ENCODE assay signal across 8 cellular contexts in the genomic region with DNA sequence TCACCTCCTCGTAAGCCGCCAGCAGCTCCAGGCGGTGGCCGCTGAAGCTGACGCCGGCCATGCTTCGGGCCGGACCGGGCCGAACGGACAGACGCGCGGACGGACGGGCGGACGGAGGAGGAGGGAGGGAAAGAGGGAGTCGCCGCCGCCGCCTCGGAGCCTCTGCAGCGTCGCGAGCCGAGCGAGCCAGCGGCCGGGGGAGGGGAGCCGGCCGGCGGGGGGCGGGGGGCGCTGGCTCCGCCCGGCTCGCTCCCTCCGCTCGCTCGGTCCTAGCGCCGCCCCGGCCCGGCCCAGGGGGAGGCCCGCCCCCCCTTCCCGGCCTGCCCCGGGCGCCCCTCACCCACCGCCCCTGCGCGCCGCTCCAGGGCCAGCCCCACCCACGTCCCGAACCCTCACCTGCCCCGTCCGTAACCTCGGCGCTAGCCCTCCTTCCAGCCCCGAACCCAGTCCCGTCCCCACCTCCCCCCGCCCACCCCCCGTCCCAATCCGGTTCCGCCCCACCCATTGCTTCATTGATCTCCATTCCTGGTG. TPM values are rescaled to one million over a fixed set of nuclear protein-coding genes. Genes with fewer than 3 reads are reported as not detected.
A peak's percentile ranks its signal among the peaks of the same experiment; 100 is the strongest.
DNase-seq lines count a peak whose midpoint lies in the region; ATAC-seq and TF ChIP-seq lines count a peak whose summit lies in the region.

A gene (minus strand): TSS at position 174 of the 531 bp plus-strand sequence. CDS start 113 bp downstream, at position 61.

- H2AFZ ChIP-seq in neuron (ENCODE audit: low read depth, low read length), result no peak within 1 kb of the TSS

- H3K36me3 Mint-ChIP-seq in activated T-cell treated with anti-CD3 and anti-CD28 coated beads, Interleukin-2, amount 50 U/mL, for 4 hours (ENCODE audit: insufficient read depth), result no peaks in the 10 kb centered on the region
- H3K36me3 Mint-ChIP-seq in activated T-cell treated with anti-CD3 and anti-CD28 coated beads, Interleukin-2, amount 50 U/mL, for 72 hours (ENCODE audit: insufficient read depth in 2 of 2), result peaks cover 2 to 5% of the 10 kb centered on the region in 2 donors

- H3K4me1 ChIP-seq in gastroesophageal sphincter (peaks cover 0 to 96% (median 69%) of the 10 kb centered on the region in 3 donors), neuron (ENCODE audit: insufficient read depth, low read length) (peaks cover 49% of the 10 kb centered on the region)

- peaks cover 25% of the 10 kb centered on the region for H3K4me1 Mint-ChIP-seq in activated T-cell treated with anti-CD3 and anti-CD28 coated beads, Interleukin-2, amount 50 U/mL, for 4 hours (ENCODE audit: low read depth)
- peaks cover 67% of the 10 kb centered on the region for H3K4me1 Mint-ChIP-seq in activated T-cell treated with anti-CD3 and anti-CD28 coated beads, Interleukin-2, amount 50 U/mL, for 72 hours (ENCODE audit: low read depth)

- peak; percentile 50 to 52 for ATAC-seq in activated T-cell treated with anti-CD3 and anti-CD28 coated beads, Interleukin-2, amount 50 U/mL, for 4 hours
- peak; percentile 49 to 51 for ATAC-seq in activated T-cell treated with anti-CD3 and anti-CD28 coated beads, Interleukin-2, amount 50 U/mL, for 72 hours (replicated peaks in 1 of 2)
- peak; percentile 65 for ATAC-seq in gastroesophageal sphincter

- H3K9me3 ChIP-seq in KOPT-K1 (ENCODE audit: insufficient read depth, low read length, poor library complexity, severe bottlenecking) (no peaks in the 10 kb centered on the region), gastroesophageal sphincter (no peaks in the 10 kb centered on the region), neuron (ENCODE audit: low read length) (no peaks in the 10 kb centered on the region)

- TF ChIP-seq CTCF in gastroesophageal sphincter (IDR thresholded peaks at IDR 0.05), result no peak

- no peak for DNase-seq in activated T-cell treated with anti-CD3 and anti-CD28 coated beads, Interleukin-2, amount 50 U/mL, for 4 hours
- DNase-seq in activated T-cell treated with anti-CD3 and anti-CD28 coated beads, Interleukin-2, amount 50 U/mL, for 1 hour, result no peak
- DNase-seq in activated T-cell treated with anti-CD3 and anti-CD28 coated beads, Interleukin-2, amount 50 U/mL, for 72 hours, result peak; percentile 37 to 53
- DNase-seq in foreskin melanocyte (no peak), Ammon's horn (ENCODE audit: low spot score) (no peak)

- no peak for TF ChIP-seq EP300 in gastroesophageal sphincter (IDR thresholded peaks at IDR 0.05)

- 0% methylated on average over 2 of the region's 65 CpGs; no CpG with 5 or more reads in 1 of the 2 donors for WGBS in gastroesophageal sphincter (ENCODE audit: low coverage in 1 of 2), 2 donors

- H3K27ac ChIP-seq in KOPT-K1 (ENCODE audit: low read depth, low read length, poor library complexity, severe bottlenecking), result peak within 1 kb of the TSS; percentile 61
- peak within 1 kb of the TSS; percentile 74 to 99 (median 93) for H3K27ac ChIP-seq in gastroesophageal sphincter

- peak within 1 kb of the TSS; percentile 47 for H3K27ac Mint-ChIP-seq in activated T-cell treated with anti-CD3 and anti-CD28 coated beads, Interleukin-2, amount 50 U/mL, for 72 hours

- peak in 1 of 2 donors; percentile 10 for TF ChIP-seq POLR2A in gastroesophageal sphincter (IDR thresholded peaks at IDR 0.05)

- peaks cover 5% of the 10 kb centered on the region for H3K36me3 ChIP-seq in KOPT-K1 (ENCODE audit: insufficient read depth, low read length)
- peaks cover 0 to 7% of the 10 kb centered on the region in 2 donors for H3K36me3 ChIP-seq in gastroesophageal sphincter
- peaks cover 19% of the 10 kb centered on the region for H3K36me3 ChIP-seq in neuron (ENCODE audit: insufficient read depth, low read length)

- H3K27me3 ChIP-seq in gastroesophageal sphincter (no peaks in the 10 kb centered on the region), neuron (ENCODE audit: insufficient read depth, low read length) (no peaks in the 10 kb centered on the region)

- H3K4me3 ChIP-seq in gastroesophageal sphincter, result peak within 1 kb of the TSS; percentile 57 to 89
- H3K4me3 ChIP-seq in neuron (ENCODE audit: low read length), result peak within 1 kb of the TSS; percentile 84

- peak within 1 kb of the TSS; percentile 72 for H3K4me3 Mint-ChIP-seq in activated T-cell treated with anti-CD3 and anti-CD28 coated beads, Interleukin-2, amount 50 U/mL, for 4 hours
- H3K4me3 Mint-ChIP-seq in activated T-cell treated with anti-CD3 and anti-CD28 coated beads, Interleukin-2, amount 50 U/mL, for 72 hours, result peak within 1 kb of the TSS; percentile 85 to 90

- H3K9me3 Mint-ChIP-seq in activated T-cell treated with anti-CD3 and anti-CD28 coated beads, Interleukin-2, amount 50 U/mL, for 4 hours, result no peaks in the 10 kb centered on the region
- H3K9me3 Mint-ChIP-seq in activated T-cell treated with anti-CD3 and anti-CD28 coated beads, Interleukin-2, amount 50 U/mL, for 72 hours, result no peaks in the 10 kb centered on the region

- peaks cover 8% of the 10 kb centered on the region for H3K27me3 Mint-ChIP-seq in activated T-cell treated with anti-CD3 and anti-CD28 coated beads, Interleukin-2, amount 50 U/mL, for 4 hours (ENCODE audit: low read depth)
- peaks cover 7% of the 10 kb centered on the region for H3K27me3 Mint-ChIP-seq in activated T-cell treated with anti-CD3 and anti-CD28 coated beads, Interleukin-2, amount 50 U/mL, for 72 hours (ENCODE audit: low read depth)

RNA-seq across cellular contexts. Expression of the gene that starts here (rescaled TPM):
- 10 to 100 TPM; 16.6 to 48.5 (median 21.6) TPM for total RNA-seq in activated T-cell treated with anti-CD3 and anti-CD28 coated beads, Interleukin-2, amount 50 U/mL, for 4 hours
- total RNA-seq in activated T-cell treated with anti-CD3 and anti-CD28 coated beads, Interleukin-2, amount 50 U/mL, for 72 hours, result 10 to 100 TPM; 69.5 to 98.8 TPM
- 100 to 1,000 TPM in 3 of 4 donors, 10 to 100 TPM in 1; 87.1 to 154 (median 124) TPM for total RNA-seq in gastroesophageal sphincter

Comparison
In these comparisons a context has a peak if more than half of its experiments do, and no peak if none do; other contexts are left out.
1. DNase-seq: peak in activated T-cell treated with anti-CD3 and anti-CD28 coated beads, Interleukin-2, amount 50 U/mL, for 72 hours (2 of 2); none in activated T-cell treated with anti-CD3 and anti-CD28 coated beads, Interleukin-2, amount 50 U/mL, for 4 hours (single experiment), activated T-cell treated with anti-CD3 and anti-CD28 coated beads, Interleukin-2, amount 50 U/mL, for 1 hour (single experiment), foreskin melanocyte (single experiment) and Ammon's horn (single experiment).
2. Peak in every context shown above with its lines, with median percentiles within 50 percentile points of each other: ATAC-seq.